1 cellular context compared by ENCODE assay signal in the genomic region with DNA sequence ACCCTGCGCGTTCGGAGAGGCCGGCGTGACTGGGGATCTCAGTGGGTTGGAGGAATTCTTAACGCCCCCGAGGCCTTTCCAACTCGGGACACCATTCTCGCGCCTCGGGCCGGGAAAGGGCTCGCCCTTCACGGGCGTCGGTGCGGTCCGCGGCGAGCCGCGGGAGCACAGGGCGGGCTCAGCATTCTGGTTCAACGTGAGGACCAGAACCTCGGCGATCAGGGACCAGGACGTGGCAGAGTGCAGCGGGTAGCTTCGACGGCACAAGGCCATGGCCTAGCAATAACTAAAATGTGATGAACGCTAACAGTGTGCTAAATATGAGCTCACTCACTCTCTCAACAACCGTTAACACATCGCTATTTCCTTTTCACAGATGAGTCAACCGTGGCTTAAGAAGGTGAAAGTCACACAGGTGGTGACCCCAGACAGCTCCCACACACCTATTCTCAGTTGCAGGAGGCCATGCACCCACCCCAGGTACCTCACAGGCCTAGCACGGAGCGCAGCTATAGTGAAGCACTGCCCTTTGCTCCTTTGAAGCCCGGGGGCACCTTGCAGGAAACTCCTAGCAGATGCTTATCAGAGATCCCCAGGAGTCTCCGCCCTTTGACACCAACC.
TF ChIP-seq lines count a peak whose summit lies in the region.

No MANE protein-coding gene starts in this region.

TF ChIP-seq in GM12878, 131 proteins besides CTCF, POLR2A, EP300 and RAD21 (continued from another document and continues in another):
- no peak for TF ChIP-seq SREBF2 (IDR thresholded peaks at IDR 0.05; ENCODE audit: low read length)
- no peak for TF ChIP-seq NFYA (IDR thresholded peaks at IDR 0.05; ENCODE audit: borderline replicate concordance, low read depth, low read length)
- TF ChIP-seq, protein P1, sequence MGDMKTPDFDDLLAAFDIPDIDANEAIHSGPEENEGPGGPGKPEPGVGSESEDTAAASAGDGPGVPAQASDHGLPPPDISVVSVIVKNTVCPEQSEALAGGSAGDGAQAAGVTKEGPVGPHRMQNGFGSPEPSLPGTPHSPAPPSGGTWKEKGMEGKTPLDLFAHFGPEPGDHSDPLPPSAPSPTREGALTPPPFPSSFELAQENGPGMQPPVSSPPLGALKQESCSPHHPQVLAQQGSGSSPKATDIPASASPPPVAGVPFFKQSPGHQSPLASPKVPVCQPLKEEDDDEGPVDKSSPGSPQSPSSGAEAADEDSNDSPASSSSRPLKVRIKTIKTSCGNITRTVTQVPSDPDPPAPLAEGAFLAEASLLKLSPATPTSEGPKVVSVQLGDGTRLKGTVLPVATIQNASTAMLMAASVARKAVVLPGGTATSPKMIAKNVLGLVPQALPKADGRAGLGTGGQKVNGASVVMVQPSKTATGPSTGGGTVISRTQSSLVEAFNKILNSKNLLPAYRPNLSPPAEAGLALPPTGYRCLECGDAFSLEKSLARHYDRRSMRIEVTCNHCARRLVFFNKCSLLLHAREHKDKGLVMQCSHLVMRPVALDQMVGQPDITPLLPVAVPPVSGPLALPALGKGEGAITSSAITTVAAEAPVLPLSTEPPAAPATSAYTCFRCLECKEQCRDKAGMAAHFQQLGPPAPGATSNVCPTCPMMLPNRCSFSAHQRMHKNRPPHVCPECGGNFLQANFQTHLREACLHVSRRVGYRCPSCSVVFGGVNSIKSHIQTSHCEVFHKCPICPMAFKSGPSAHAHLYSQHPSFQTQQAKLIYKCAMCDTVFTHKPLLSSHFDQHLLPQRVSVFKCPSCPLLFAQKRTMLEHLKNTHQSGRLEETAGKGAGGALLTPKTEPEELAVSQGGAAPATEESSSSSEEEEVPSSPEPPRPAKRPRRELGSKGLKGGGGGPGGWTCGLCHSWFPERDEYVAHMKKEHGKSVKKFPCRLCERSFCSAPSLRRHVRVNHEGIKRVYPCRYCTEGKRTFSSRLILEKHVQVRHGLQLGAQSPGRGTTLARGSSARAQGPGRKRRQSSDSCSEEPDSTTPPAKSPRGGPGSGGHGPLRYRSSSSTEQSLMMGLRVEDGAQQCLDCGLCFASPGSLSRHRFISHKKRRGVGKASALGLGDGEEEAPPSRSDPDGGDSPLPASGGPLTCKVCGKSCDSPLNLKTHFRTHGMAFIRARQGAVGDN (IDR thresholded peaks at IDR 0.05) = peak; percentile 89
- TF ChIP-seq SMAD5 (IDR thresholded peaks at IDR 0.05; ENCODE audit: low read depth) = no peak
- TF ChIP-seq POLR2AphosphoS2 (IDR thresholded peaks at IDR 0.05; ENCODE audit: low read depth, low read length) = no peak
- TF ChIP-seq MTA2 (IDR thresholded peaks at IDR 0.05; ENCODE audit: low read depth) = peak; percentile 70
- TF ChIP-seq, protein P2, sequence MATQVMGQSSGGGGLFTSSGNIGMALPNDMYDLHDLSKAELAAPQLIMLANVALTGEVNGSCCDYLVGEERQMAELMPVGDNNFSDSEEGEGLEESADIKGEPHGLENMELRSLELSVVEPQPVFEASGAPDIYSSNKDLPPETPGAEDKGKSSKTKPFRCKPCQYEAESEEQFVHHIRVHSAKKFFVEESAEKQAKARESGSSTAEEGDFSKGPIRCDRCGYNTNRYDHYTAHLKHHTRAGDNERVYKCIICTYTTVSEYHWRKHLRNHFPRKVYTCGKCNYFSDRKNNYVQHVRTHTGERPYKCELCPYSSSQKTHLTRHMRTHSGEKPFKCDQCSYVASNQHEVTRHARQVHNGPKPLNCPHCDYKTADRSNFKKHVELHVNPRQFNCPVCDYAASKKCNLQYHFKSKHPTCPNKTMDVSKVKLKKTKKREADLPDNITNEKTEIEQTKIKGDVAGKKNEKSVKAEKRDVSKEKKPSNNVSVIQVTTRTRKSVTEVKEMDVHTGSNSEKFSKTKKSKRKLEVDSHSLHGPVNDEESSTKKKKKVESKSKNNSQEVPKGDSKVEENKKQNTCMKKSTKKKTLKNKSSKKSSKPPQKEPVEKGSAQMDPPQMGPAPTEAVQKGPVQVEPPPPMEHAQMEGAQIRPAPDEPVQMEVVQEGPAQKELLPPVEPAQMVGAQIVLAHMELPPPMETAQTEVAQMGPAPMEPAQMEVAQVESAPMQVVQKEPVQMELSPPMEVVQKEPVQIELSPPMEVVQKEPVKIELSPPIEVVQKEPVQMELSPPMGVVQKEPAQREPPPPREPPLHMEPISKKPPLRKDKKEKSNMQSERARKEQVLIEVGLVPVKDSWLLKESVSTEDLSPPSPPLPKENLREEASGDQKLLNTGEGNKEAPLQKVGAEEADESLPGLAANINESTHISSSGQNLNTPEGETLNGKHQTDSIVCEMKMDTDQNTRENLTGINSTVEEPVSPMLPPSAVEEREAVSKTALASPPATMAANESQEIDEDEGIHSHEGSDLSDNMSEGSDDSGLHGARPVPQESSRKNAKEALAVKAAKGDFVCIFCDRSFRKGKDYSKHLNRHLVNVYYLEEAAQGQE (IDR thresholded peaks at IDR 0.05; ENCODE audit: low read depth, low read length) = no peak
- TF ChIP-seq NFXL1 (IDR thresholded peaks at IDR 0.05; ENCODE audit: borderline replicate concordance) = no peak
- TF ChIP-seq, protein P3, sequence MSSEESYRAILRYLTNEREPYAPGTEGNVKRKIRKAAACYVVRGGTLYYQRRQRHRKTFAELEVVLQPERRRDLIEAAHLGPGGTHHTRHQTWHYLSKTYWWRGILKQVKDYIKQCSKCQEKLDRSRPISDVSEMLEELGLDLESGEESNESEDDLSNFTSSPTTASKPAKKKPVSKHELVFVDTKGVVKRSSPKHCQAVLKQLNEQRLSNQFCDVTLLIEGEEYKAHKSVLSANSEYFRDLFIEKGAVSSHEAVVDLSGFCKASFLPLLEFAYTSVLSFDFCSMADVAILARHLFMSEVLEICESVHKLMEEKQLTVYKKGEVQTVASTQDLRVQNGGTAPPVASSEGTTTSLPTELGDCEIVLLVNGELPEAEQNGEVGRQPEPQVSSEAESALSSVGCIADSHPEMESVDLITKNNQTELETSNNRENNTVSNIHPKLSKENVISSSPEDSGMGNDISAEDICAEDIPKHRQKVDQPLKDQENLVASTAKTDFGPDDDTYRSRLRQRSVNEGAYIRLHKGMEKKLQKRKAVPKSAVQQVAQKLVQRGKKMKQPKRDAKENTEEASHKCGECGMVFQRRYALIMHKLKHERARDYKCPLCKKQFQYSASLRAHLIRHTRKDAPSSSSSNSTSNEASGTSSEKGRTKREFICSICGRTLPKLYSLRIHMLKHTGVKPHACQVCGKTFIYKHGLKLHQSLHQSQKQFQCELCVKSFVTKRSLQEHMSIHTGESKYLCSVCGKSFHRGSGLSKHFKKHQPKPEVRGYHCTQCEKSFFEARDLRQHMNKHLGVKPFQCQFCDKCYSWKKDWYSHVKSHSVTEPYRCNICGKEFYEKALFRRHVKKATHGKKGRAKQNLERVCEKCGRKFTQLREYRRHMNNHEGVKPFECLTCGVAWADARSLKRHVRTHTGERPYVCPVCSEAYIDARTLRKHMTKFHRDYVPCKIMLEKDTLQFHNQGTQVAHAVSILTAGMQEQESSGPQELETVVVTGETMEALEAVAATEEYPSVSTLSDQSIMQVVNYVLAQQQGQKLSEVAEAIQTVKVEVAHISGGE (CRISPR knock-in tag; IDR thresholded peaks at IDR 0.05) = no peak
- no peak for TF ChIP-seq FOS (IDR thresholded peaks at IDR 0.05; ENCODE audit: borderline replicate concordance, extremely low read depth, insufficient read length)
- TF ChIP-seq, protein P4, sequence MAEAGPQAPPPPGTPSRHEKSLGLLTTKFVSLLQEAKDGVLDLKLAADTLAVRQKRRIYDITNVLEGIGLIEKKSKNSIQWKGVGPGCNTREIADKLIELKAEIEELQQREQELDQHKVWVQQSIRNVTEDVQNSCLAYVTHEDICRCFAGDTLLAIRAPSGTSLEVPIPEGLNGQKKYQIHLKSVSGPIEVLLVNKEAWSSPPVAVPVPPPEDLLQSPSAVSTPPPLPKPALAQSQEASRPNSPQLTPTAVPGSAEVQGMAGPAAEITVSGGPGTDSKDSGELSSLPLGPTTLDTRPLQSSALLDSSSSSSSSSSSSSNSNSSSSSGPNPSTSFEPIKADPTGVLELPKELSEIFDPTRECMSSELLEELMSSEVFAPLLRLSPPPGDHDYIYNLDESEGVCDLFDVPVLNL (IDR thresholded peaks at IDR 0.05; ENCODE audit: low read depth, low read length) = no peak
- no peak for TF ChIP-seq SMC3 (IDR thresholded peaks at IDR 0.05; ENCODE audit: borderline replicate concordance, low read length)
- no peak for TF ChIP-seq POU2F2 (IDR thresholded peaks at IDR 0.05; ENCODE audit: borderline replicate concordance, low read depth, low read length)
- TF ChIP-seq, protein P5, sequence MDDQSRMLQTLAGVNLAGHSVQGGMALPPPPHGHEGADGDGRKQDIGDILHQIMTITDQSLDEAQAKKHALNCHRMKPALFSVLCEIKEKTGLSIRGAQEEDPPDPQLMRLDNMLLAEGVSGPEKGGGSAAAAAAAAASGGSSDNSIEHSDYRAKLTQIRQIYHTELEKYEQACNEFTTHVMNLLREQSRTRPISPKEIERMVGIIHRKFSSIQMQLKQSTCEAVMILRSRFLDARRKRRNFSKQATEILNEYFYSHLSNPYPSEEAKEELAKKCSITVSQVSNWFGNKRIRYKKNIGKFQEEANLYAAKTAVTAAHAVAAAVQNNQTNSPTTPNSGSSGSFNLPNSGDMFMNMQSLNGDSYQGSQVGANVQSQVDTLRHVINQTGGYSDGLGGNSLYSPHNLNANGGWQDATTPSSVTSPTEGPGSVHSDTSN (IDR thresholded peaks at IDR 0.05; ENCODE audit: insufficient replicate concordance, low read depth, low read length) = no peak
- no peak for TF ChIP-seq ESRRA (IDR thresholded peaks at IDR 0.05; ENCODE audit: low read length)
- TF ChIP-seq BCL11A (IDR thresholded peaks at IDR 0.05; ENCODE audit: low read depth, low read length) = peak; percentile 28; the same call in 1 of the 2 replicates
- TF ChIP-seq GABPA (IDR thresholded peaks at IDR 0.05; ENCODE audit: low read depth) = no peak
- no peak for TF ChIP-seq SREBF1 (IDR thresholded peaks at IDR 0.05; ENCODE audit: low read length)
- TF ChIP-seq CREB1 (IDR thresholded peaks at IDR 0.05; ENCODE audit: low read depth) = no peak
- TF ChIP-seq PAX5 (IDR thresholded peaks at IDR 0.05; ENCODE audit: borderline replicate concordance, low read depth, low read length) = 0 out of 2 replicates have a peak, but pooled peaks have one; percentile 42
- peak; percentile 61; the same call in 1 of the 2 replicates for TF ChIP-seq ATF7 (IDR thresholded peaks at IDR 0.05; ENCODE audit: low read depth)
- TF ChIP-seq SMAD1 (IDR thresholded peaks at IDR 0.05; ENCODE audit: low read depth, partially characterized antibody) = no peak
- no peak for TF ChIP-seq RAD51 (IDR thresholded peaks at IDR 0.05)
- no peak for TF ChIP-seq HDAC2 (IDR thresholded peaks at IDR 0.05)
- no peak for TF ChIP-seq KAT2A (conservative IDR thresholded peaks at IDR 0.05; ENCODE audit: control insufficient read depth, low read depth, low read length)
- no peak for TF ChIP-seq SIX5 (IDR thresholded peaks at IDR 0.05; ENCODE audit: low read depth, low read length, severe bottlenecking)
- TF ChIP-seq SIN3A (IDR thresholded peaks at IDR 0.05; ENCODE audit: low read depth, low read length) = no peak
- TF ChIP-seq, protein P6, sequence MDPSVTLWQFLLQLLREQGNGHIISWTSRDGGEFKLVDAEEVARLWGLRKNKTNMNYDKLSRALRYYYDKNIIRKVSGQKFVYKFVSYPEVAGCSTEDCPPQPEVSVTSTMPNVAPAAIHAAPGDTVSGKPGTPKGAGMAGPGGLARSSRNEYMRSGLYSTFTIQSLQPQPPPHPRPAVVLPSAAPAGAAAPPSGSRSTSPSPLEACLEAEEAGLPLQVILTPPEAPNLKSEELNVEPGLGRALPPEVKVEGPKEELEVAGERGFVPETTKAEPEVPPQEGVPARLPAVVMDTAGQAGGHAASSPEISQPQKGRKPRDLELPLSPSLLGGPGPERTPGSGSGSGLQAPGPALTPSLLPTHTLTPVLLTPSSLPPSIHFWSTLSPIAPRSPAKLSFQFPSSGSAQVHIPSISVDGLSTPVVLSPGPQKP (IDR thresholded peaks at IDR 0.05; ENCODE audit: low read depth, low read length) = no peak
- TF ChIP-seq, protein P7, sequence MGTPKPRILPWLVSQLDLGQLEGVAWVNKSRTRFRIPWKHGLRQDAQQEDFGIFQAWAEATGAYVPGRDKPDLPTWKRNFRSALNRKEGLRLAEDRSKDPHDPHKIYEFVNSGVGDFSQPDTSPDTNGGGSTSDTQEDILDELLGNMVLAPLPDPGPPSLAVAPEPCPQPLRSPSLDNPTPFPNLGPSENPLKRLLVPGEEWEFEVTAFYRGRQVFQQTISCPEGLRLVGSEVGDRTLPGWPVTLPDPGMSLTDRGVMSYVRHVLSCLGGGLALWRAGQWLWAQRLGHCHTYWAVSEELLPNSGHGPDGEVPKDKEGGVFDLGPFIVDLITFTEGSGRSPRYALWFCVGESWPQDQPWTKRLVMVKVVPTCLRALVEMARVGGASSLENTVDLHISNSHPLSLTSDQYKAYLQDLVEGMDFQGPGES (IDR thresholded peaks at IDR 0.05) = no peak
- no peak for TF ChIP-seq SRF (IDR thresholded peaks at IDR 0.05; ENCODE audit: low read depth in 2 of 2, low read length in 2 of 2)
- TF ChIP-seq, protein P8, sequence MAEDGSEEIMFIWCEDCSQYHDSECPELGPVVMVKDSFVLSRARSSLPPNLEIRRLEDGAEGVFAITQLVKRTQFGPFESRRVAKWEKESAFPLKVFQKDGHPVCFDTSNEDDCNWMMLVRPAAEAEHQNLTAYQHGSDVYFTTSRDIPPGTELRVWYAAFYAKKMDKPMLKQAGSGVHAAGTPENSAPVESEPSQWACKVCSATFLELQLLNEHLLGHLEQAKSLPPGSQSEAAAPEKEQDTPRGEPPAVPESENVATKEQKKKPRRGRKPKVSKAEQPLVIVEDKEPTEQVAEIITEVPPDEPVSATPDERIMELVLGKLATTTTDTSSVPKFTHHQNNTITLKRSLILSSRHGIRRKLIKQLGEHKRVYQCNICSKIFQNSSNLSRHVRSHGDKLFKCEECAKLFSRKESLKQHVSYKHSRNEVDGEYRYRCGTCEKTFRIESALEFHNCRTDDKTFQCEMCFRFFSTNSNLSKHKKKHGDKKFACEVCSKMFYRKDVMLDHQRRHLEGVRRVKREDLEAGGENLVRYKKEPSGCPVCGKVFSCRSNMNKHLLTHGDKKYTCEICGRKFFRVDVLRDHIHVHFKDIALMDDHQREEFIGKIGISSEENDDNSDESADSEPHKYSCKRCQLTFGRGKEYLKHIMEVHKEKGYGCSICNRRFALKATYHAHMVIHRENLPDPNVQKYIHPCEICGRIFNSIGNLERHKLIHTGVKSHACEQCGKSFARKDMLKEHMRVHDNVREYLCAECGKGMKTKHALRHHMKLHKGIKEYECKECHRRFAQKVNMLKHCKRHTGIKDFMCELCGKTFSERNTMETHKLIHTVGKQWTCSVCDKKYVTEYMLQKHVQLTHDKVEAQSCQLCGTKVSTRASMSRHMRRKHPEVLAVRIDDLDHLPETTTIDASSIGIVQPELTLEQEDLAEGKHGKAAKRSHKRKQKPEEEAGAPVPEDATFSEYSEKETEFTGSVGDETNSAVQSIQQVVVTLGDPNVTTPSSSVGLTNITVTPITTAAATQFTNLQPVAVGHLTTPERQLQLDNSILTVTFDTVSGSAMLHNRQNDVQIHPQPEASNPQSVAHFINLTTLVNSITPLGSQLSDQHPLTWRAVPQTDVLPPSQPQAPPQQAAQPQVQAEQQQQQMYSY (CRISPR knock-in tag; IDR thresholded peaks at IDR 0.05) = no peak
- no peak for TF ChIP-seq TAF1 (IDR thresholded peaks at IDR 0.05; ENCODE audit: borderline replicate concordance, low read depth, low read length)
- no peak for TF ChIP-seq TARDBP (IDR thresholded peaks at IDR 0.05; ENCODE audit: borderline replicate concordance)
- TF ChIP-seq RELA (IDR thresholded peaks at IDR 0.05; ENCODE audit: borderline replicate concordance, partially characterized antibody) = no peak
- TF ChIP-seq ZZZ3 (IDR thresholded peaks at IDR 0.05; ENCODE audit: control insufficient read depth, insufficient read length, low read depth) = no peak
- no peak for TF ChIP-seq ZNF384 (IDR thresholded peaks at IDR 0.05; ENCODE audit: borderline replicate concordance, low read depth, low read length)
